ENCODE assay signal across 8 cellular contexts in the genomic region with DNA sequence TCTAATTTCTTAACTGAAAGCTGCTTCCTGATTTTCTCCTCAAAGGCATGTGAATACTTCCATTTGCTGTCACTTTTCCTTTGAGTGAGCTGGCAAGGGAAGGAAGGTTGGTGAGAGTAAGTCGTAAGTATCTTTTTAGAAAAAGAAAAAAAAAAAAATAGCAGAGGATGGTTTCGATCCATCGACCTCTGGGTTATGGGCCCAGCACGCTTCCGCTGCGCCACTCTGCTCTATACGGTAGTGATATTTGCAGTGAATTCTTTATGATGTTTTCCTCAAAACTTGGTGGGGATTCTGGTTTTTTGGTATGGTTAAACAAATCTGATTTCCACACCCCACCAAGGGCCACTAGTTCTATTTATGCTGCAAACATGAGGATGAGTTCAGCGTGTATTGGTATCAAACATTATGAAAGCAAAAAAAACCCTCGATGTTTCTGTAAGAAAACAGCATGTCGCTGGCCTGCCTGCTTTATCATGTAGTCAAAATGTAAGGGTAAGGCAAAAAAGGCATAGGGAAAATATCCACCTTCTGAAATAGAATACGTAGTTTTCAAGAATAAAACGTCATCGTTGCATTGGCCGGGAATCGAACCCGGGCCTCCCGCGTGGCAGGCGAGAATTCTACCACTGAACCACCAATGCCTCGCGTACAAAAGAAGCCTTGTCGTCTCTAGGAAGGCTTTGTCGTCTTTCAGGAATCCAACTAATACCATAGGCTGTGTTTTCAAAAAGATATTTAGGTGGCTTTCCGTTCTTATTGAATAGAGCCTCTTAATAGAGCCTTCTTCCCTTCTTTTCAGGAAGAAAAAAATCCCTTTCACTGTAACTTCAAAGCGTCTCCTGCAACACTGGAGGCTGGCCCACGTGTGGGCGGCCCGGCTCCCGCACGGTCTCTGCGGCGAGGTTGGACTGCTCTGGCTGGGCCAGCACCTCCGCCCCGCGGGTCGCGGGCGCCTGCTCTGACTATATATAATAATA. TPM values are rescaled to one million over a fixed set of nuclear protein-coding genes. Genes with fewer than 3 reads are reported as not detected.
DNase-seq lines count a peak whose midpoint lies in the region; ATAC-seq and TF ChIP-seq lines count a peak whose summit lies in the region.

No MANE protein-coding gene starts in this region.

- H3K4me1 ChIP-seq in ACC112 (ENCODE audit: control insufficient read depth, insufficient read depth, low read length, unreplicated experiment) = no peaks in the 10 kb centered on the region

- no peak for TF ChIP-seq CTCF in choroid plexus epithelial cell (conservative IDR thresholded peaks at IDR 0.05; ENCODE audit: low read depth, low read length)

- H3K27ac ChIP-seq in ACC112 (ENCODE audit: low read depth, low read length) (peak overlapping the region; percentile 82), layer of hippocampus (ENCODE audit: low read depth, low read length) (peak overlapping the region; percentile 59)

- H3K4me3 ChIP-seq in ACC112 (ENCODE audit: low read depth, low read length) (peak overlapping the region; percentile 80), choroid plexus epithelial cell (ENCODE audit: low read depth, low read length) (peak overlapping the region; percentile 72)

- H3K36me3 Mint-ChIP-seq in activated CD4-positive, alpha-beta T cell treated with anti-CD3 and anti-CD28 coated beads for 36 hours (ENCODE audit: low read depth) = peaks cover 3% of the 10 kb centered on the region

- peak overlapping the region; percentile 68 for H2AFZ ChIP-seq in ACC112 (ENCODE audit: low read length, unreplicated experiment)

- no peaks in the 10 kb centered on the region for H3K9me3 Mint-ChIP-seq in activated CD4-positive, alpha-beta T cell treated with anti-CD3 and anti-CD28 coated beads for 36 hours (ENCODE audit: low read depth)

- peak overlapping the region; percentile 89 for H3K27ac Mint-ChIP-seq in activated CD4-positive, alpha-beta T cell treated with anti-CD3 and anti-CD28 coated beads for 36 hours

- no peaks in the 10 kb centered on the region for H3K27me3 ChIP-seq in ACC112 (ENCODE audit: insufficient read depth, low read length)
- no peaks in the 10 kb centered on the region for H3K27me3 ChIP-seq in layer of hippocampus (ENCODE audit: control insufficient read depth, insufficient read depth, low read length)

- ATAC-seq in GM18867 (IDR thresholded peaks at IDR 0.05; ENCODE audit: unreplicated experiment) (peak; percentile 67), HG03108 (IDR thresholded peaks at IDR 0.05; ENCODE audit: unreplicated experiment) (peak; percentile 68)
- peak; percentile 81 for ATAC-seq in activated CD4-positive, alpha-beta T cell treated with anti-CD3 and anti-CD28 coated beads for 36 hours

- peaks cover 4% of the 10 kb centered on the region for H3K79me2 ChIP-seq in ACC112 (ENCODE audit: control insufficient read depth, insufficient read depth, low read length, unreplicated experiment)

- peaks cover 4% of the 10 kb centered on the region for H3K27me3 Mint-ChIP-seq in activated CD4-positive, alpha-beta T cell treated with anti-CD3 and anti-CD28 coated beads for 36 hours

- intact Hi-C loops in activated CD4-positive, alpha-beta T cell treated with anti-CD3 and anti-CD28 coated beads for 36 hours (cut with DNase I, micrococcal nuclease) = loop anchor here (1.0 to 10.0 kb wide), 12 partner anchors 149 to 1042 kb away; partner anchors contain the start of gene ZNF165 (in 2 of the 2)

- POLR2A ChIA-PET in activated CD4-positive, alpha-beta T cell treated with anti-CD3 and anti-CD28 coated beads for 36 hours (lab: Charles Lee) = interaction anchor here (0.6 to 1.2 kb wide), 6 partner anchors 9 to 433 kb away, joined by 3 to 6 read pairs (median 4); partner anchors contain the start of gene ZSCAN31

- CTCF ChIA-PET in activated CD4-positive, alpha-beta T cell treated with anti-CD3 and anti-CD28 coated beads for 36 hours (lab: Charles Lee) = interaction anchor here (0.9 to 1.0 kb wide), 2 partner anchors 13 to 66 kb away, joined by 3 read pairs; no protein-coding TSS in a partner anchor

- peaks cover 5% of the 10 kb centered on the region for H3K4me1 Mint-ChIP-seq in activated CD4-positive, alpha-beta T cell treated with anti-CD3 and anti-CD28 coated beads for 36 hours

- no peaks in the 10 kb centered on the region for H3K36me3 ChIP-seq in ACC112 (ENCODE audit: insufficient read depth, low read length)

- DNase-seq in NCI-H226 (peak; percentile 60), choroid plexus epithelial cell (ENCODE audit: low read depth) (peak; percentile 88)
- DNase-seq in activated CD4-positive, alpha-beta T cell treated with anti-CD3 and anti-CD28 coated beads for 36 hours = peak; percentile 91
- peak; percentile 77 to 97 for DNase-seq in stimulated activated CD4-positive, alpha-beta T cell treated with anti-CD3 and anti-CD28 coated beads, Interleukin-1b, Interleukin-23, amount 100 ng/mL, for 4 hours (ENCODE audit: low read depth in 2 of 2)

- peak overlapping the region; percentile 74 for H3K4me3 Mint-ChIP-seq in activated CD4-positive, alpha-beta T cell treated with anti-CD3 and anti-CD28 coated beads for 36 hours

RNA-seq across cellular contexts. Expression of gene OR2B2, which starts 9.6 kb away (rescaled TPM):
- not detected for total RNA-seq in activated CD4-positive, alpha-beta T cell treated with anti-CD3 and anti-CD28 coated beads for 36 hours

RNA-seq across cellular contexts. Expression of gene OR2B6, which starts 54.4 kb away (rescaled TPM):
- not detected for total RNA-seq in activated CD4-positive, alpha-beta T cell treated with anti-CD3 and anti-CD28 coated beads for 36 hours

Comparison
In these comparisons a context has a peak if more than half of its experiments do, and no peak if none do; other contexts are left out.
1. Peak in every context shown above with its lines: DNase-seq, ATAC-seq, H3K4me3 ChIP-seq and H3K27ac ChIP-seq.